15 cellular contexts compared by ENCODE assay signal in the genomic region with DNA sequence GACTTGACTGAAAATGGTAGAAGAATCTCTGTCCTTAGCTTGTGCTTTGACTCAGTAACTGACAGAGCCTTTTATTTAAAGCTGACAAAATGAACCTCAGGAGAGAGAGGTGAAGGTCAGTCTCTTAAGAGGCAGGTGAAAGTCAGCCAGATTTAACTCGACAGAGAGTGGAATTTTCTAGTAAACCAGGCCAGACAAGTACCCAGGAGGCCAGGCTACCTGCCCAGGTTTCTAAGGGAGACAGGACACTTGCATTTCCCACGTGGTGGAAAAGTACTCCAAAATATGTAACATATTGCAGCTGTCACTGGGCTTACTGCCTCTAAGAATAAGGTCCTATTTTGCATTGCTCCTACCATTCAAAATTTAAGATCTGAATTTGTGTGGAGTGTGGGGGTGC.
DNase-seq lines count a peak whose midpoint lies in the region; ATAC-seq and TF ChIP-seq lines count a peak whose summit lies in the region.
"Had no signal": no experiment of that assay in that cellular context is flagged by ENCODE, and none has a peak within 500 bp of the region (broad histone marks: within the 10 kb centered on the region; RNA-seq: fewer than 3 reads in every experiment).

No MANE protein-coding gene starts in this region.

- H3K36me3 ChIP-seq in left lung (no peaks in the 10 kb centered on the region), thymus (ENCODE audit: control insufficient read depth, insufficient read depth) (no peaks in the 10 kb centered on the region)

- no peaks in the 10 kb centered on the region for H3K27me3 ChIP-seq in left lung
- H3K27me3 ChIP-seq in thymus (ENCODE audit: control insufficient read depth, insufficient read depth): no peaks in the 10 kb centered on the region

- H3K4me1 ChIP-seq in left lung: peaks cover 13 to 20% of the 10 kb centered on the region in 2 donors
- H3K4me1 ChIP-seq in thymus (ENCODE audit: control insufficient read depth, insufficient read depth, low read length): peaks cover 23% of the 10 kb centered on the region

- peak; percentile 17 for DNase-seq in NCI-H526 treated with DMSO at 0.1 percent for 48 hours (lab: John Stamatoyannopoulos, UW)
- no peak for DNase-seq in NCI-H526 (lab: John Stamatoyannopoulos, UW)
- DNase-seq in left lung: peak in 1 of 2 donors; percentile 62
- no peak for DNase-seq in stimulated activated CD4-positive, alpha-beta T cell treated with anti-CD3 and anti-CD28 coated beads, Interleukin-4, amount 100 ng/mL, for 4 hours
- no peak for DNase-seq in SIG-M5 treated with dmso at 0.1 percent for 504 hours (lab: John Stamatoyannopoulos, UW; ENCODE audit: unreplicated experiment)
- no peak for DNase-seq in HK-2 (ENCODE audit: unreplicated experiment)
- DNase-seq: activated CD8-positive, alpha-beta T cell treated with anti-CD3 and anti-CD28 coated beads for 36 hours; activated naive CD4-positive, alpha-beta T cell treated with anti-CD3 and anti-CD28 coated beads for 36 hours; activated T-cell treated with anti-CD3 and anti-CD28 coated beads, Interleukin-2, amount 50 U/mL, for 1 hour; DND-41; NCI-H1930; nephron progenitor cell had no signal

- H3K27ac ChIP-seq in VCaP (peak overlapping the region; percentile 93), left lung (peak overlapping the region; percentile 61), thymus (ENCODE audit: low read depth) (peak overlapping the region; percentile 80)
- H3K27ac ChIP-seq: SK-N-MC had no signal

- H3K9me3 ChIP-seq in left lung (no peaks in the 10 kb centered on the region), thymus (ENCODE audit: control insufficient read depth) (no peaks in the 10 kb centered on the region)

- 78% methylated on average over 2 of the region's 2 CpGs for WGBS in thymus

- H3K4me3 ChIP-seq in left lung (no peak overlapping the region), thymus (ENCODE audit: low read length) (no peak overlapping the region)
- H3K4me3 ChIP-seq: SK-N-MC had no signal

- TF ChIP-seq CTCF in VCaP (conservative IDR thresholded peaks at IDR 0.05): no peak
- no peak for TF ChIP-seq CTCF in left lung (IDR thresholded peaks at IDR 0.05)

- intact Hi-C loops in left lung (cut with DNase I): loop anchor here in 1 of 2 donors (10.0 kb wide), 2 partner anchors 48 to 108 kb away; no protein-coding TSS in a partner anchor

- peak; percentile 74 for ATAC-seq in left lung
- ATAC-seq: activated CD8-positive, alpha-beta T cell treated with anti-CD3 and anti-CD28 coated beads for 36 hours had no signal
